23 cellular contexts compared by ENCODE assay signal in the genomic region with DNA sequence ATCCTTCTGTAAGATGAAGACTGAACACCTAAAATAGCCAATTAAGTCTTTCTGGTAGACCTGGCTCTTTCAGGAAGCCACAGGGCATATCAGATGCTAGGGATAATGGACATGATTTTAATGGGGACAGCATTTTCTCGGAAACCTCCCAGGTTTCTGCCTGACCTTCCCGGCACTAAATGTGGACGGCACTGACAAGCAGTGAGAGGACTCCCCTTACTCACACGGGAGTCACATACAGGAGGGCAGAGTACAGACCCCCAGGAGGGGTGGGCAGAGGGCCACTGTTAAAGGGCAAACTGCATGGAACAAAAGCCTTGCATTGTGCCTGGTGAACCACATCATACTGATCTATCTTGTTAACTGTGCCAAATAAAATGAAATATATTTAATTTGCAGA. TPM values are rescaled to one million over a fixed set of nuclear protein-coding genes. Genes with fewer than 3 reads are reported as not detected.
"Had no signal": no experiment of that assay in that cellular context is flagged by ENCODE, and none has a peak within 500 bp of the region (broad histone marks: within the 10 kb centered on the region; RNA-seq: fewer than 3 reads in every experiment).

No MANE protein-coding gene starts in this region.

- H3K36me3 ChIP-seq: ascending aorta, MG63 had no signal

- H3K27ac ChIP-seq: body of pancreas had no signal

- DNase-seq: activated CD4-positive, alpha-beta T cell treated with anti-CD3 and anti-CD28 coated beads for 48 hours; activated CD4-positive, alpha-beta T cell treated with anti-CD3 and anti-CD28 coated beads, Interleukin-2, amount 50 U/mL, for 4 hours; activated CD8-positive, alpha-beta memory T cell treated with anti-CD3 and anti-CD28 coated beads, Interleukin-2, amount 50 U/mL, for 48 hours; activated CD8-positive, alpha-beta T cell treated with anti-CD3 and anti-CD28 coated beads, Interleukin-2, amount 10 ng/mL, durations not matched to agents 7 days and 5 days; activated naive CD4-positive, alpha-beta T cell treated with Interleukin-2 at 50 U/mL for 16 hours; activated naive CD8-positive, alpha-beta T cell treated with anti-CD3 and anti-CD28 coated beads, Interleukin-2, amount 50 U/mL, for 24 hours; activated T-cell treated with anti-CD3 and anti-CD28 coated beads, Interleukin-2, amount 50 U/mL, for 1 hour; amniotic stem cell; MG63; MV-4-11; NCI-H1105; NCI-H1436; NCI-H1694 treated with DMSO at 0.1 percent for 48 hours; NCI-H2029 treated with DMSO at 0.1 percent for 48 hours; NCI-H345; NCI-H510A; NCI-H69; SHP77 treated with DMSO at 0.1 percent for 48 hours; T-helper 17 cell; T-helper 9 cell had no signal

- H3K27me3 ChIP-seq: ascending aorta, body of pancreas, MG63 had no signal

- H3K9me3 ChIP-seq: ascending aorta, body of pancreas, MG63 had no signal

- H3K4me3 ChIP-seq: ascending aorta, body of pancreas, MG63 had no signal

- ATAC-seq: activated naive CD4-positive, alpha-beta T cell treated with anti-CD3 and anti-CD28 coated beads, Interleukin-2, amount 50 U/mL, for 72 hours; activated naive CD8-positive, alpha-beta T cell treated with anti-CD3 and anti-CD28 coated beads, Interleukin-2, amount 50 U/mL, for 24 hours; body of pancreas had no signal

- H3K4me1 ChIP-seq: body of pancreas had no signal

RNA-seq across cellular contexts. Expression of a gene that starts 51.2 kb away (rescaled TPM):
- total RNA-seq: activated CD8-positive, alpha-beta T cell treated with anti-CD3 and anti-CD28 coated beads, Interleukin-2, amount 10 ng/mL, durations not matched to agents 7 days and 5 days; ascending aorta had no signal
